ENCODE assay signal across 9 cellular contexts in the genomic region with DNA sequence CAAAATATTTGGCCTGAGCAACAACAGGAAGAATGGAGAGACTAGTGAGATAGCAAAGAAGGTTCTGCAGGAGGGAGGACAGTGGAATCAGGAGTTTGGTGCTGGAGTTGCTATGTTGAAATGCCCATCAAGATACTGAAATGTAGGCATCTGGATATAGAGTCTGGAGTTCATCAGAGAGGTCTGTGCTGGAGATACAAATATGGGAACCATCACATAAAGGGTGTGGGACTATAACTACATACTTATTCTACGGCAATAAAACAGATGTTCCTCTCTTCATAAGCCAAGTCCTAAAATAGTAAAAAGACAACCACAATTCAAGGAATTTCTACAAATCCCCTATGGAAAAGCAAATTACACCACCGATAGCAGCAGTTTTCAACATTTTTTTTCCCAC. TPM values are rescaled to one million over a fixed set of nuclear protein-coding genes. Genes with fewer than 3 reads are reported as not detected.
DNase-seq lines count a peak whose midpoint lies in the region; ATAC-seq and TF ChIP-seq lines count a peak whose summit lies in the region.
"Had no signal": no experiment of that assay in that cellular context is flagged by ENCODE, and none has a peak within 500 bp of the region (broad histone marks: within the 10 kb centered on the region; RNA-seq: fewer than 3 reads in every experiment).

No MANE protein-coding gene starts in this region.

- intact Hi-C loops in Caco-2 (cut with micrococcal nuclease; ENCODE audit: unreplicated experiment): loop anchor here (10.0 kb wide), 1 partner anchor 351 kb away; a partner anchor contains a TSS
- intact Hi-C loops in dendritic cell treated with granulocyte-macrophage colony-stimulating factor and Interleukin-4, amounts not matched to agents 40 ng/mL and 50 ng/mL, for 4 days (cut with micrococcal nuclease): loop anchor here (5.0 to 10.0 kb wide), 2 partner anchors 59 to 79 kb away; no protein-coding TSS in a partner anchor

- no peaks in the 10 kb centered on the region for H3K9me2 ChIP-seq in Loucy (replicated peaks; ENCODE audit: low read depth, low read length)

- H3K27me3 Mint-ChIP-seq in Caco-2 (ENCODE audit: insufficient read depth, unreplicated experiment) (no peaks in the 10 kb centered on the region), nephron progenitor cell (ENCODE audit: low read depth, poor library complexity) (no peaks in the 10 kb centered on the region)
- no peaks in the 10 kb centered on the region for H3K27me3 Mint-ChIP-seq in dendritic cell treated with granulocyte-macrophage colony-stimulating factor and Interleukin-4, amounts not matched to agents 40 ng/mL and 50 ng/mL, for 4 days

- TF ChIP-seq CTCF in Caco-2 (IDR thresholded peaks at IDR 0.05; ENCODE audit: insufficient read depth in 1 of 2, low read depth in 1 of 2, low read length in 1 of 2, severe bottlenecking in 1 of 2, unreplicated experiment in 1 of 2) (no peak), Loucy (conservative IDR thresholded peaks at IDR 0.05; ENCODE audit: low read length) (no peak), nephron progenitor cell (IDR thresholded peaks at IDR 0.05) (no peak)

- BruUV-seq in Caco-2 (replicated peaks; lab: Mats Ljungman, UMichigan): no TSS peak

- peak overlapping the region; percentile 83 for H3K9ac ChIP-seq in Loucy (ENCODE audit: low read depth, low read length, poor library complexity, severe bottlenecking)

- H3K4me1 Mint-ChIP-seq in Caco-2 (ENCODE audit: low read depth, unreplicated experiment) (peaks cover 25% of the 10 kb centered on the region), nephron progenitor cell (peaks cover 38% of the 10 kb centered on the region)
- H3K4me1 Mint-ChIP-seq in dendritic cell treated with granulocyte-macrophage colony-stimulating factor and Interleukin-4, amounts not matched to agents 40 ng/mL and 50 ng/mL, for 4 days (ENCODE audit: low read depth): peaks cover 35% of the 10 kb centered on the region

- ATAC-seq in HG03457 (IDR thresholded peaks at IDR 0.05; ENCODE audit: unreplicated experiment): no peak

- H4K20me1 ChIP-seq in Loucy (ENCODE audit: insufficient read depth, low read length, poor library complexity, severe bottlenecking): peaks cover 42% of the 10 kb centered on the region

- H3K9me3 Mint-ChIP-seq in Caco-2 (ENCODE audit: unreplicated experiment) (no peaks in the 10 kb centered on the region), nephron progenitor cell (peaks cover 26% of the 10 kb centered on the region)
- no peaks in the 10 kb centered on the region for H3K9me3 Mint-ChIP-seq in dendritic cell treated with granulocyte-macrophage colony-stimulating factor and Interleukin-4, amounts not matched to agents 40 ng/mL and 50 ng/mL, for 4 days

- no peaks in the 10 kb centered on the region for H3F3A ChIP-seq in Loucy (ENCODE audit: low read depth)

- DNase-seq in Caco-2 (no peak), nephron progenitor cell (no peak), HCEC 1CT (no peak)
- no peak for DNase-seq in activated effector memory CD4-positive, alpha-beta T cell treated with anti-CD3 and anti-CD28 coated beads, Interleukin-2, amount 50 U/mL, for 16 hours
- no peak for DNase-seq in stimulated activated CD4-positive, alpha-beta T cell treated with anti-CD3 and anti-CD28 coated beads, Interleukin-4, amount 100 ng/mL, for 4 hours
- DNase-seq: activated effector memory CD4-positive, alpha-beta T cell treated with Interleukin-2 at 50 U/mL for 16 hours had no signal

- no peaks in the 10 kb centered on the region for H3K9me3 ChIP-seq in Caco-2
- H3K9me3 ChIP-seq in Loucy (ENCODE audit: insufficient read depth, low read depth, low read length): no peaks in the 10 kb centered on the region

- POLR2A ChIA-PET in Caco-2 (lab: Charles Lee): no interaction called here

- H3K27ac Mint-ChIP-seq in Caco-2 (ENCODE audit: unreplicated experiment): no peak overlapping the region
- H3K27ac Mint-ChIP-seq in dendritic cell treated with granulocyte-macrophage colony-stimulating factor and Interleukin-4, amounts not matched to agents 40 ng/mL and 50 ng/mL, for 4 days: peak overlapping the region; percentile 54
- no peak overlapping the region for H3K27ac Mint-ChIP-seq in nephron progenitor cell

- H3K79me2 ChIP-seq in Loucy (ENCODE audit: insufficient read depth, low read length): peaks cover 63% of the 10 kb centered on the region

- H2AFZ ChIP-seq in Loucy (ENCODE audit: low read length): no peak overlapping the region

- no peaks in the 10 kb centered on the region for H3K36me3 ChIP-seq in Caco-2 (ENCODE audit: control insufficient read depth, insufficient read depth, low read length)
- peaks cover under 1% of the 10 kb centered on the region; the same call in 1 of the 2 replicates for H3K36me3 ChIP-seq in Loucy (ENCODE audit: insufficient read depth, low read length)

- no peak overlapping the region for H3K4me3 ChIP-seq in Caco-2 (ENCODE audit: low read depth, low read length)
- H3K4me3 ChIP-seq in Loucy (ENCODE audit: low read length, poor library complexity, severe bottlenecking): peak overlapping the region; percentile 94

- no peaks in the 10 kb centered on the region; the same call in 1 of the 2 replicates for H3K4me1 ChIP-seq in Caco-2
- peaks cover 27% of the 10 kb centered on the region for H3K4me1 ChIP-seq in Loucy (ENCODE audit: insufficient read depth, low read length, poor library complexity, severe bottlenecking)

- CTCF ChIA-PET in Caco-2 (lab: Charles Lee): no interaction called here

- H3K27me3 ChIP-seq in Caco-2 (replicated peaks; ENCODE audit: control insufficient read depth, insufficient read depth, low read length) (no peaks in the 10 kb centered on the region), Loucy (ENCODE audit: insufficient read depth, low read length, poor library complexity, severe bottlenecking) (no peaks in the 10 kb centered on the region)

- peak overlapping the region; percentile 83 for H3K4me3 Mint-ChIP-seq in Caco-2 (ENCODE audit: unreplicated experiment)
- H3K4me3 Mint-ChIP-seq in dendritic cell treated with granulocyte-macrophage colony-stimulating factor and Interleukin-4, amounts not matched to agents 40 ng/mL and 50 ng/mL, for 4 days: peak overlapping the region; percentile 98
- peak overlapping the region; percentile 89 for H3K4me3 Mint-ChIP-seq in nephron progenitor cell

- H3K36me3 Mint-ChIP-seq in Caco-2 (ENCODE audit: insufficient read depth, unreplicated experiment) (peaks cover 5% of the 10 kb centered on the region), nephron progenitor cell (ENCODE audit: low read depth) (no peaks in the 10 kb centered on the region)
- peaks cover 25% of the 10 kb centered on the region for H3K36me3 Mint-ChIP-seq in dendritic cell treated with granulocyte-macrophage colony-stimulating factor and Interleukin-4, amounts not matched to agents 40 ng/mL and 50 ng/mL, for 4 days (ENCODE audit: low read depth)

- peak overlapping the region; percentile 92 for H3K4me2 ChIP-seq in Loucy (ENCODE audit: low read depth, low read length, poor library complexity, severe bottlenecking)

RNA-seq across cellular contexts. Expression of a gene that starts 1.7 kb away (rescaled TPM):
- total RNA-seq in Caco-2 (2022): 42.6 and 44.0 TPM in 2 replicates
